ENCODE assay signal across 8 cellular contexts in the genomic region with DNA sequence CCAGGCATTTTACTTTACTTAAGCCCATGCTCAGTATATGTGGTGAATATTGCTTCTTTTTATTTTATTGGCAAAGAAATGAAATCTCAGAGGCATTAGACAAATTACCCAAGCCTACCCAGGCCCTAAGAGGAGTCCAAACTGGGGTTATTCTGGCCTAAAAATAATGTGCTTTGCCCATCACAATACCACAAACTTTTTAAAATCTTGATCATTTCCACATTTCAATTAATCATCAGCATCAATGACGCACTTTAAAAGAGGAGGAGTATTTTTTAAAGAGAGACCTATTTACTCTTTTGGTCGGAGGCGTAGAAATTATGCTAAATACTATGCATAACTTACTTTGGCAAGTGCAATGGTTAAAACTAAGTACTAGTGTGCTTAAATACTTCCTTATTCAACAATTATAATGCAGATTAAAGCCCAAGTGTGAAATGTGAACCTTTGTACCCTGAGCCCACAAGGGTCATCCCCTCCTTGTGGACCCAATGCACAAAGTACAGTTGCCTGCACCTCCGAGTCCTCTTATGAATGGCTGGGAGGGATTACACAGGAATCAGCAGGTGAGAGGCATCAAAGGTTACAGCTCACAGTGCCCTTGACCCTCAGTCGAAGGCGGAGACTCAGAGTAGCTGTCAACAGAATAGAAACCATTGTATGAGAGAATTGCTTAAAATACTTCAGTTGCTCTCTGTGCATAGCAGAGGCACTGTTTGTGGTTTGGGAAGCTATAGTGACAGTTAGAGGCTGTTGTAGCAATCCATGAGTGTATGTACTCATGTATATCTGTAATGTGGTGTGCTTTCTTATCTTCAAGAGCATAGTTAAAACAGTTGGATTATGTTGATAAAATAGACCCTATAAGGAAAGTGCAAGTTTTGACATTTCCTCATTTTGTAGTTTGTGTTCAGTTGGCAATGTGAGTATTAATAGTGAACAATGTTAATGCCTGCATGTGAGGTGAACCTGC.
DNase-seq lines count a peak whose midpoint lies in the region; ATAC-seq and TF ChIP-seq lines count a peak whose summit lies in the region.

No MANE protein-coding gene starts in this region.

- ATAC-seq in GM19467 (IDR thresholded peaks at IDR 0.05; ENCODE audit: unreplicated experiment) (peak; percentile 83), HG03460 (IDR thresholded peaks at IDR 0.05; ENCODE audit: unreplicated experiment) (peak; percentile 85), T-cell (replicated peaks in 1 of 4) (peak; percentile 50 to 77 (median 60))

- H3K27ac Mint-ChIP-seq in T-cell, result peak overlapping the region; percentile 96 to 100
- no peak overlapping the region for H3K27ac Mint-ChIP-seq in type B pancreatic cell
- no peak overlapping the region for H3K27ac Mint-ChIP-seq in Caco-2 (ENCODE audit: unreplicated experiment)

- H3K27me3 Mint-ChIP-seq in T-cell (no peaks in the 10 kb centered on the region), type B pancreatic cell (no peaks in the 10 kb centered on the region), Caco-2 (ENCODE audit: insufficient read depth, unreplicated experiment) (peaks cover 4% of the 10 kb centered on the region)

- peak overlapping the region; percentile 42 to 80 (median 51) for H3K4me3 Mint-ChIP-seq in T-cell
- H3K4me3 Mint-ChIP-seq in type B pancreatic cell, result no peak overlapping the region
- no peak overlapping the region for H3K4me3 Mint-ChIP-seq in Caco-2 (ENCODE audit: unreplicated experiment)

- CTCF ChIA-PET in T-cell (lab: Charles Lee), result interaction anchor here in 1 of 2 donors (0.6 to 1.6 kb wide), 4 partner anchors 11 to 155 kb away, joined by 3 to 4 read pairs (median 3); no protein-coding TSS in a partner anchor
- CTCF ChIA-PET in Caco-2 (lab: Charles Lee), result no interaction called here

- H3K36me3 ChIP-seq in Caco-2 (ENCODE audit: control insufficient read depth, insufficient read depth, low read length), result no peaks in the 10 kb centered on the region

- H3K36me3 Mint-ChIP-seq in T-cell, result no peaks in the 10 kb centered on the region
- no peaks in the 10 kb centered on the region for H3K36me3 Mint-ChIP-seq in type B pancreatic cell
- H3K36me3 Mint-ChIP-seq in Caco-2 (ENCODE audit: insufficient read depth, unreplicated experiment), result no peaks in the 10 kb centered on the region

- H3K4me1 ChIP-seq in Caco-2, result no peaks in the 10 kb centered on the region

- no TSS peak for BruUV-seq in Caco-2 (replicated peaks; lab: Mats Ljungman, UMichigan)

- TF ChIP-seq CTCF in GM12865 (IDR thresholded peaks at IDR 0.05; ENCODE audit: insufficient read depth, low read depth, low read length, missing control alignments) (no peak), fibroblast of villous mesenchyme (IDR thresholded peaks at IDR 0.05; ENCODE audit: insufficient read depth, low read depth, low read length) (no peak), type B pancreatic cell (conservative IDR thresholded peaks at IDR 0.05) (no peak), Caco-2 (IDR thresholded peaks at IDR 0.05; ENCODE audit: insufficient read depth in 1 of 2, low read depth in 1 of 2, low read length in 1 of 2, severe bottlenecking in 1 of 2, unreplicated experiment in 1 of 2) (no peak)

- DNase-seq in GM12865 (ENCODE audit: low read depth), result peak; percentile 97
- DNase-seq in T-cell, result peak in 19 of 34 experiments; percentile 2 to 44 (median 23)
- peak; percentile 79 for DNase-seq in fibroblast of villous mesenchyme (ENCODE audit: low read depth)
- DNase-seq in type B pancreatic cell (ENCODE audit: extremely low spot score, unreplicated experiment), result no peak
- no peak for DNase-seq in NCI-H69 (lab: John Stamatoyannopoulos, UW)
- DNase-seq in Caco-2, result no peak

- H3K4me3 ChIP-seq in GM12865 (ENCODE audit: low read depth, low read length), result peak overlapping the region; percentile 51
- no peak overlapping the region for H3K4me3 ChIP-seq in fibroblast of villous mesenchyme (ENCODE audit: low read depth, low read length)
- no peak overlapping the region for H3K4me3 ChIP-seq in Caco-2 (ENCODE audit: low read depth, low read length)

- H3K27me3 ChIP-seq in Caco-2 (replicated peaks; ENCODE audit: control insufficient read depth, insufficient read depth, low read length), result no peaks in the 10 kb centered on the region

- H3K4me1 Mint-ChIP-seq in T-cell (peaks cover 74 to 83% (median 83%) of the 10 kb centered on the region in 3 donors), type B pancreatic cell (ENCODE audit: unreplicated experiment) (peaks cover 11% of the 10 kb centered on the region), Caco-2 (ENCODE audit: low read depth, unreplicated experiment) (no peaks in the 10 kb centered on the region)

- POLR2A ChIA-PET in T-cell (lab: Charles Lee) (interaction anchor here in 1 of 2 donors (0.5 kb wide), 1 partner anchor 155 kb away, joined by 5 read pairs; no protein-coding TSS in a partner anchor), Caco-2 (lab: Charles Lee) (no interaction called here)

- intact Hi-C loops in Caco-2 (cut with micrococcal nuclease; ENCODE audit: unreplicated experiment), result no loop called here

- H3K9me3 Mint-ChIP-seq in T-cell (no peaks in the 10 kb centered on the region), type B pancreatic cell (no peaks in the 10 kb centered on the region), Caco-2 (ENCODE audit: unreplicated experiment) (no peaks in the 10 kb centered on the region)

- no peaks in the 10 kb centered on the region for H3K9me3 ChIP-seq in Caco-2

Comparison
In these comparisons a context has a peak if more than half of its experiments do, and no peak if none do; other contexts are left out.
1. DNase-seq: peak in GM12865 (single experiment), T-cell (19 of 34) and fibroblast of villous mesenchyme (single experiment); none in type B pancreatic cell (single experiment), NCI-H69 (single experiment) and Caco-2 (0 of 2).
2. H3K27ac Mint-ChIP-seq: peak in T-cell (2 of 2); none in type B pancreatic cell (single experiment) and Caco-2 (single experiment).
3. H3K4me3 Mint-ChIP-seq: peak in T-cell (3 of 3); none in type B pancreatic cell (single experiment) and Caco-2 (single experiment).
4. Peak in every context shown above with its lines, with median percentiles within 50 percentile points of each other: ATAC-seq.